In genomic region chr1:201702936-201703335, GRCh38 we compare ENCODE assay signal across 10 cellular contexts.
A peak's percentile ranks its signal among the peaks of the same experiment; 100 is the strongest.
DNase-seq lines count a peak whose midpoint lies in the region; ATAC-seq and TF ChIP-seq lines count a peak whose summit lies in the region.
"Had no signal": no experiment of that assay in that cellular context is flagged by ENCODE, and none has a peak within 500 bp of the region (broad histone marks: within the 10 kb centered on the region; RNA-seq: fewer than 3 reads in every experiment).

No MANE protein-coding gene starts in this region.

- H3K27ac Mint-ChIP-seq in neural crest cell (ENCODE audit: unreplicated experiment) = no peak overlapping the region
- H3K27ac Mint-ChIP-seq in activated T-helper 1 cell treated with anti-CD3 and anti-CD28 coated beads, Interleukin-12 subunit alpha, Interleukin-12 subunit beta, Interleukin-2, Interleukin-4 antibody, amounts not matched to agents 30 ng/mL and 10 ng/mL and 1 ng/mL, durations not matched to agents 14 hours and 24 hours and 36 hours = no peak overlapping the region

- peaks cover 2% of the 10 kb centered on the region for H3K9me3 Mint-ChIP-seq in neural crest cell
- no peaks in the 10 kb centered on the region for H3K9me3 Mint-ChIP-seq in activated T-helper 1 cell treated with anti-CD3 and anti-CD28 coated beads, Interleukin-12 subunit alpha, Interleukin-12 subunit beta, Interleukin-2, Interleukin-4 antibody, amounts not matched to agents 30 ng/mL and 10 ng/mL and 1 ng/mL, durations not matched to agents 14 hours and 24 hours and 36 hours

- BruUV-seq in OCI-LY7 (replicated peaks; lab: Mats Ljungman, UMichigan) = no TSS peak

- peak; percentile 99 for DNase-seq in DMS153 treated with DMSO at 0.1 percent for 48 hours (lab: John Stamatoyannopoulos, UW; ENCODE audit: unreplicated experiment)
- peak; percentile 98 for DNase-seq in NCI-H2107 (lab: John Stamatoyannopoulos, UW)
- peak; percentile 39 to 61 for DNase-seq in cardiac fibroblast (ENCODE audit: low read depth in 2 of 2)
- no peak for DNase-seq in neural crest cell (ENCODE audit: low read depth, low spot score)
- DNase-seq in OCI-LY7 (ENCODE audit: low spot score) = no peak
- DNase-seq in activated T-helper 1 cell treated with anti-CD3 and anti-CD28 coated beads, Interleukin-12 subunit alpha, Interleukin-12 subunit beta, Interleukin-2, Interleukin-4 antibody, amounts not matched to agents 30 ng/mL and 10 ng/mL and 1 ng/mL, durations not matched to agents 14 hours and 24 hours and 36 hours (ENCODE audit: low spot score) = no peak
- DNase-seq: central memory CD4-positive, alpha-beta T cell had no signal

- peaks cover 3% of the 10 kb centered on the region for H3K4me1 ChIP-seq in OCI-LY7 (ENCODE audit: insufficient read depth, low read length, poor library complexity, severe bottlenecking)

- no peaks in the 10 kb centered on the region for H4K20me1 ChIP-seq in OCI-LY7 (ENCODE audit: insufficient read depth, low read length)

- ATAC-seq in HG03159 (IDR thresholded peaks at IDR 0.05; ENCODE audit: unreplicated experiment) = no peak
- ATAC-seq in GM18498 (IDR thresholded peaks at IDR 0.05; ENCODE audit: unreplicated experiment) = no peak

- peak overlapping the region; percentile 17 for H3K4me3 Mint-ChIP-seq in neural crest cell
- no peak overlapping the region for H3K4me3 Mint-ChIP-seq in activated T-helper 1 cell treated with anti-CD3 and anti-CD28 coated beads, Interleukin-12 subunit alpha, Interleukin-12 subunit beta, Interleukin-2, Interleukin-4 antibody, amounts not matched to agents 30 ng/mL and 10 ng/mL and 1 ng/mL, durations not matched to agents 14 hours and 24 hours and 36 hours

- H3K4me1 Mint-ChIP-seq in neural crest cell = peaks cover 16% of the 10 kb centered on the region
- H3K4me1 Mint-ChIP-seq in activated T-helper 1 cell treated with anti-CD3 and anti-CD28 coated beads, Interleukin-12 subunit alpha, Interleukin-12 subunit beta, Interleukin-2, Interleukin-4 antibody, amounts not matched to agents 30 ng/mL and 10 ng/mL and 1 ng/mL, durations not matched to agents 14 hours and 24 hours and 36 hours (ENCODE audit: low read depth) = no peaks in the 10 kb centered on the region

- intact Hi-C loops in OCI-LY7 (cut with micrococcal nuclease; ENCODE audit: unreplicated experiment) = no loop called here
- intact Hi-C loops in activated T-helper 1 cell treated with anti-CD3 and anti-CD28 coated beads, Interleukin-12 subunit alpha, Interleukin-12 subunit beta, Interleukin-2, Interleukin-4 antibody, amounts not matched to agents 30 ng/mL and 10 ng/mL and 1 ng/mL, durations not matched to agents 14 hours and 24 hours and 36 hours (cut with micrococcal nuclease) = loop anchor here (5.0 kb wide), 1 partner anchor 221 kb away; no protein-coding TSS in a partner anchor

- POLR2A ChIA-PET in OCI-LY7 (lab: Charles Lee) = no interaction called here

- no peaks in the 10 kb centered on the region for H3K79me2 ChIP-seq in OCI-LY7 (ENCODE audit: insufficient read depth, low read depth, low read length)

- no peak overlapping the region for H3K27ac ChIP-seq in OCI-LY7 (ENCODE audit: low read depth, low read length, poor library complexity, severe bottlenecking)

- TF ChIP-seq CTCF in cardiac fibroblast (IDR thresholded peaks at IDR 0.05; ENCODE audit: low read depth, low read length) (no peak), neural crest cell (conservative IDR thresholded peaks at IDR 0.05) (no peak), OCI-LY7 (conservative IDR thresholded peaks at IDR 0.05; ENCODE audit: low read length) (no peak)

- H3K4me3 ChIP-seq in cardiac fibroblast (replicated peaks in 1 of 2; ENCODE audit: low read depth in 2 of 2, low read length in 2 of 2) = no peak overlapping the region
- no peak overlapping the region for H3K4me3 ChIP-seq in OCI-LY7 (ENCODE audit: low read depth, low read length, poor library complexity, severe bottlenecking)
- H3K4me3 ChIP-seq: lung had no signal

- no peak overlapping the region for H3K4me2 ChIP-seq in OCI-LY7 (ENCODE audit: low read length)

- no peak overlapping the region for H2AFZ ChIP-seq in OCI-LY7 (ENCODE audit: low read length)

- H3K9me2 ChIP-seq in OCI-LY7 (ENCODE audit: insufficient read depth, low read length) = no peaks in the 10 kb centered on the region

- peaks cover 5% of the 10 kb centered on the region for H3K36me3 Mint-ChIP-seq in neural crest cell (ENCODE audit: low read depth)
- H3K36me3 Mint-ChIP-seq in activated T-helper 1 cell treated with anti-CD3 and anti-CD28 coated beads, Interleukin-12 subunit alpha, Interleukin-12 subunit beta, Interleukin-2, Interleukin-4 antibody, amounts not matched to agents 30 ng/mL and 10 ng/mL and 1 ng/mL, durations not matched to agents 14 hours and 24 hours and 36 hours (ENCODE audit: low read depth) = no peaks in the 10 kb centered on the region

- H3K36me3 ChIP-seq in OCI-LY7 (ENCODE audit: insufficient read depth, low read length) = no peaks in the 10 kb centered on the region

- H3K9me3 ChIP-seq in OCI-LY7 (ENCODE audit: low read length) = no peaks in the 10 kb centered on the region

- CTCF ChIA-PET in OCI-LY7 (lab: Charles Lee; ENCODE audit: unreplicated experiment) = no interaction called here

- H3K27me3 Mint-ChIP-seq in neural crest cell (ENCODE audit: low read depth) = no peaks in the 10 kb centered on the region
- peaks cover 13% of the 10 kb centered on the region for H3K27me3 Mint-ChIP-seq in activated T-helper 1 cell treated with anti-CD3 and anti-CD28 coated beads, Interleukin-12 subunit alpha, Interleukin-12 subunit beta, Interleukin-2, Interleukin-4 antibody, amounts not matched to agents 30 ng/mL and 10 ng/mL and 1 ng/mL, durations not matched to agents 14 hours and 24 hours and 36 hours (ENCODE audit: insufficient read depth)

Comparison
In these comparisons a context has a peak if more than half of its experiments do, and no peak if none do; other contexts are left out.
1. DNase-seq: peak in DMS153 treated with DMSO at 0.1 percent for 48 hours (single experiment), NCI-H2107 (single experiment) and cardiac fibroblast (2 of 2); none in neural crest cell (single experiment), OCI-LY7 (single experiment) and activated T-helper 1 cell treated with anti-CD3 and anti-CD28 coated beads, Interleukin-12 subunit alpha, Interleukin-12 subunit beta, Interleukin-2, Interleukin-4 antibody, amounts not matched to agents 30 ng/mL and 10 ng/mL and 1 ng/mL, durations not matched to agents 14 hours and 24 hours and 36 hours (single experiment).